ENCODE assay signal across 12 cellular contexts in the genomic region with DNA sequence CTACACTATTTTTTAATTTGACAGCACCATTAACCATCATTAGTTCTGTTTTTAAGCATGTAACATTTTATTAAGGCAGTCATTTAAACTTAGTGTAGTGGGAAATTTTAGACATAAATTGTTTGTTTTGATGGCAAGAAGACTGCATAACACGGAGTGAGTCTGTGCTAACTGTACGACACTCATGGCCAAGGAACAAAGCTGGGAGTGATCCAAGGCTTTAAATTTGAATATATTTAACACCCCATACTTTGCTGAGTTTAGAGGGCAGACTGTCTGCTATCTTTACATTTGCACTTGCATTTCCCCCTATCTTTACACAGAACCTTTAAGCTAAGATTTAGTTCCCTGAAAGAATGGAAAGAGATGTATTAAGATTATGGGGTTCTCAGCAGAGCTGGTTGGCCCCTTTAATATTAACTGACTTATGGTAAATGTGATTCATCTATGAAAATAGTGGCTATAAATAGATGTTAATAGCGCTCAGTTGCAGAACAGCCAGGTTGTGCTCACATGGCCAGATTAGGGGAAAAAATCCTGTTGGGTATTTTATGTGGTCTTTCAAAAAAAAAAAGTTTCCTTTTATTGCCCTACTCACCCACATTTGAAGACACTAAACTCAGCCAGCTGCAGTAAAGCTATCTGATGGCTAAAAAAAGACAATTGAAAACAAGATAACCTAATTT.
A peak's percentile ranks its signal among the peaks of the same experiment; 100 is the strongest.
DNase-seq lines count a peak whose midpoint lies in the region; TF ChIP-seq lines count a peak whose summit lies in the region.
"Had no signal": no experiment of that assay in that cellular context is flagged by ENCODE, and none has a peak within 500 bp of the region (broad histone marks: within the 10 kb centered on the region; RNA-seq: fewer than 3 reads in every experiment).

No MANE protein-coding gene starts in this region.

- H3K4me2 ChIP-seq in Loucy (ENCODE audit: low read depth, low read length, poor library complexity, severe bottlenecking) = peak overlapping the region; percentile 64

- H3K4me3 ChIP-seq in breast epithelium (no peak overlapping the region), Loucy (ENCODE audit: low read length, poor library complexity, severe bottlenecking) (peak overlapping the region; percentile 36), fibroblast of mammary gland (ENCODE audit: control insufficient read depth, low read depth, low read length) (no peak overlapping the region), transverse colon (no peak overlapping the region), prostate gland (no peak overlapping the region)
- H3K4me3 ChIP-seq: A549, colonic mucosa had no signal

- no peaks in the 10 kb centered on the region for H3K36me3 ChIP-seq in breast epithelium
- no peaks in the 10 kb centered on the region for H3K36me3 ChIP-seq in Loucy (ENCODE audit: insufficient read depth, low read length)
- no peaks in the 10 kb centered on the region for H3K36me3 ChIP-seq in transverse colon
- no peaks in the 10 kb centered on the region for H3K36me3 ChIP-seq in prostate gland
- H3K36me3 ChIP-seq: colonic mucosa, neutrophil had no signal

- in situ Hi-C loops in transverse colon (cut with MboI; ENCODE audit: low pct_ligation_motif_present in 1 of 4, low pct_unique_long_range_greater_than_20kb in 1 of 4, low sequenced_read_pairs in 3 of 4) = no loop called here

- H3K27me3 ChIP-seq in breast epithelium = no peaks in the 10 kb centered on the region
- no peaks in the 10 kb centered on the region for H3K27me3 ChIP-seq in Loucy (ENCODE audit: insufficient read depth, low read length, poor library complexity, severe bottlenecking)
- no peaks in the 10 kb centered on the region for H3K27me3 ChIP-seq in transverse colon
- no peaks in the 10 kb centered on the region for H3K27me3 ChIP-seq in prostate gland (replicated peaks; ENCODE audit: insufficient read depth)
- H3K27me3 ChIP-seq: colonic mucosa, neutrophil had no signal

- DNase-seq in MCF 10A (ENCODE audit: unreplicated experiment) = peak; percentile 9
- DNase-seq in breast epithelium (ENCODE audit: low spot score in 2 of 2) = no peak
- peak; percentile 71 for DNase-seq in fibroblast of mammary gland (ENCODE audit: low read depth)
- DNase-seq in transverse colon = no peak
- DNase-seq in prostate gland (ENCODE audit: low spot score) = no peak
- no peak for DNase-seq in activated T-cell treated with anti-CD3 and anti-CD28 coated beads, Interleukin-2, amount 50 U/mL, for 48 hours
- no peak for DNase-seq in activated effector memory CD4-positive, alpha-beta T cell treated with Interleukin-2 at 50 U/mL for 16 hours
- DNase-seq: colonic mucosa, NCI-H2107 had no signal

- TF ChIP-seq CTCF in MCF 10A (IDR thresholded peaks at IDR 0.05; ENCODE audit: unreplicated experiment) (no peak), breast epithelium (IDR thresholded peaks at IDR 0.05) (no peak), Loucy (conservative IDR thresholded peaks at IDR 0.05; ENCODE audit: low read length) (no peak), fibroblast of mammary gland (conservative IDR thresholded peaks at IDR 0.05; ENCODE audit: control insufficient read depth, insufficient read depth, low read depth, low read length) (no peak), transverse colon (IDR thresholded peaks at IDR 0.05) (no peak), prostate gland (IDR thresholded peaks at IDR 0.05) (no peak)

- WGBS in transverse colon (ENCODE audit: low coverage in 1 of 2), 2 donors = 66 to 70% methylated on average over 2 to 3 of the region's 3 CpGs
- WGBS in prostate gland = 58% methylated on average over 3 of the region's 3 CpGs

- H3K9me3 ChIP-seq in breast epithelium = no peaks in the 10 kb centered on the region
- no peaks in the 10 kb centered on the region for H3K9me3 ChIP-seq in Loucy (ENCODE audit: insufficient read depth, low read depth, low read length)
- no peaks in the 10 kb centered on the region for H3K9me3 ChIP-seq in transverse colon
- H3K9me3 ChIP-seq in prostate gland = no peaks in the 10 kb centered on the region
- H3K9me3 ChIP-seq: A549, colonic mucosa, neutrophil had no signal

- H3K9ac ChIP-seq in Loucy (ENCODE audit: low read depth, low read length, poor library complexity, severe bottlenecking) = peak overlapping the region; percentile 7

- H3K9me3 Mint-ChIP-seq in MCF 10A (ENCODE audit: unreplicated experiment) = no peaks in the 10 kb centered on the region

- H3K27ac ChIP-seq in breast epithelium = no peak overlapping the region
- peak overlapping the region; percentile 43 to 64 (median 52) for H3K27ac ChIP-seq in transverse colon
- peak overlapping the region in 1 of 2 donors; percentile 35 for H3K27ac ChIP-seq in prostate gland
- H3K27ac ChIP-seq: A549, neutrophil had no signal

- no peak overlapping the region for H3K27ac Mint-ChIP-seq in MCF 10A (ENCODE audit: low read depth, unreplicated experiment)

- TF ChIP-seq POLR2A in breast epithelium (IDR thresholded peaks at IDR 0.05) (no peak), transverse colon (IDR thresholded peaks at IDR 0.05) (no peak), prostate gland (IDR thresholded peaks at IDR 0.05) (no peak)

- H3F3A ChIP-seq in Loucy (ENCODE audit: low read depth) = 0 out of 2 replicates have a peak, but pooled peaks cover 2% of the 10 kb centered on the region

- CTCF ChIA-PET in MCF 10A (lab: Yijun Ruan, JAX) = interaction anchor here (0.9 to 2.0 kb wide), 4 partner anchors 13 to 109 kb away, joined by 3 to 6 read pairs (median 5); no protein-coding TSS in a partner anchor

- no peaks in the 10 kb centered on the region for H3K4me1 ChIP-seq in breast epithelium
- H3K4me1 ChIP-seq in Loucy (ENCODE audit: insufficient read depth, low read length, poor library complexity, severe bottlenecking) = peaks cover 36% of the 10 kb centered on the region
- H3K4me1 ChIP-seq in transverse colon = peaks cover 9 to 51% (median 13%) of the 10 kb centered on the region in 4 donors
- H3K4me1 ChIP-seq in prostate gland (replicated peaks) = no peaks in the 10 kb centered on the region
- H3K4me1 ChIP-seq: colonic mucosa had no signal

- no peaks in the 10 kb centered on the region for H4K20me1 ChIP-seq in Loucy (ENCODE audit: insufficient read depth, low read length, poor library complexity, severe bottlenecking)

- no TSS peak for BruUV-seq in MCF 10A (replicated peaks; lab: Mats Ljungman, UMichigan)

- no peaks in the 10 kb centered on the region for H3K9me2 ChIP-seq in Loucy (replicated peaks; ENCODE audit: low read depth, low read length)

- no peaks in the 10 kb centered on the region for H3K27me3 Mint-ChIP-seq in MCF 10A (ENCODE audit: insufficient read depth, unreplicated experiment)

- intact Hi-C loops in MCF 10A (cut with micrococcal nuclease) = no loop called here
- intact Hi-C loops in breast epithelium (cut with DNase I; ENCODE audit: low total_unique reads) = no loop called here
- intact Hi-C loops in transverse colon (cut with DNase I; ENCODE audit: low total_unique reads) = no loop called here
- intact Hi-C loops in prostate gland (cut with DNase I) = no loop called here

- no peak for TF ChIP-seq EP300 in transverse colon (IDR thresholded peaks at IDR 0.05; ENCODE audit: low read depth)

- H3K4me3 Mint-ChIP-seq in MCF 10A (ENCODE audit: unreplicated experiment) = no peak overlapping the region

- peaks cover 11% of the 10 kb centered on the region for H3K4me1 Mint-ChIP-seq in MCF 10A (ENCODE audit: insufficient read depth, unreplicated experiment)

- no peak overlapping the region for H2AFZ ChIP-seq in Loucy (ENCODE audit: low read length)

- no peaks in the 10 kb centered on the region for H3K36me3 Mint-ChIP-seq in MCF 10A (ENCODE audit: insufficient read depth, unreplicated experiment)

- POLR2A ChIA-PET in MCF 10A (lab: Yijun Ruan, JAX) = interaction anchor here (0.7 to 1.6 kb wide), 6 partner anchors 11 to 95 kb away, joined by 3 to 7 read pairs (median 4); no protein-coding TSS in a partner anchor

- no peaks in the 10 kb centered on the region for H3K79me2 ChIP-seq in Loucy (ENCODE audit: insufficient read depth, low read length)

Comparison
In these comparisons a context has a peak if more than half of its experiments do, and no peak if none do; other contexts are left out.
1. DNase-seq: peak in MCF 10A (single experiment) and fibroblast of mammary gland (single experiment); none in breast epithelium (0 of 2), transverse colon (single experiment), prostate gland (single experiment), activated T-cell treated with anti-CD3 and anti-CD28 coated beads, Interleukin-2, amount 50 U/mL, for 48 hours (0 of 2) and activated effector memory CD4-positive, alpha-beta T cell treated with Interleukin-2 at 50 U/mL for 16 hours (single experiment).
2. H3K27ac ChIP-seq: peak in transverse colon (4 of 4); none in breast epithelium (0 of 2).